10 cellular contexts compared by ENCODE assay signal in the genomic region with DNA sequence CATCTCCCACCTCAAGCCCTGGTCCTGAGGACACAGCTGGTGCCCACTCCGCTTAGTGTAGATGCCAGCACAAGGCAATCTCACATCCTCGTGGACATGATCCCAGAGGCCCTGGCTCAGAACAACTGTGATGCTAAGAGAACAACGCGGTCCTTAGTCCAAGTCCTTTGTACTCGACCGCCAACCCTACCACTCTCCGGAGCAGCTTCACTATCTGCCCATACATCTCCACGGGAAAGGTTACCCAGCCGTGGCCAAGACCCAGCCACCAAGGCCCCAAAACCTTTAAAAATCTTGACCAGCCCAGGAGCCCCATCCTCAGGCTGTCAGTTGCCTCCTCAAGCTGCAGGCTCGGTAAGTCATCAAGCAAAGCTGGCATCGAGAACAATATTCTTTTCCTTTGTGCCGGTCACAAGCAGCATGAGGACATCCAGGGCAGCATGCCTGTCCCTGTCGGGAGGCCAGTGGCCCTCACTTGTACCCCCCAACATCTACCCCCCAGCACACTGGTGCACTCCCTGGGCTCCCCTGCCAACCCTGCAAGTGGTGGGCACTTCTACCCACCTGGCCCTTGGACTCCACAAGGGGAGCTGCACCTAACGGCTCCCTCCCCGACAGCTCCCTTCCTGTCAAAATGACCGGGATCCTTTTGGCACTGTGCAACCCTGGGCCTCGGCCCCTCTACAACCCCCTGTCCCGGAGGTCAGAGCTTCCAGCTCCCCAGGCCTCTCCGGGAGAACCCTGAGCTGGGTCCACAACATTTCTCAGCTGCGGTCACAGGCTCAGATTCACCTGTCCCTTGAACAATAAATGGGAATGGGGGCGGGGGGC. TPM values are rescaled to one million over a fixed set of nuclear protein-coding genes. Genes with fewer than 3 reads are reported as not detected.
DNase-seq lines count a peak whose midpoint lies in the region; ATAC-seq and TF ChIP-seq lines count a peak whose summit lies in the region.
"Had no signal": no experiment of that assay in that cellular context is flagged by ENCODE, and none has a peak within 500 bp of the region (broad histone marks: within the 10 kb centered on the region; RNA-seq: fewer than 3 reads in every experiment).

No MANE protein-coding gene starts in this region.

- intact Hi-C loops in Panc1 (cut with micrococcal nuclease; ENCODE audit: unreplicated experiment) (no loop called here), left cardiac atrium (cut with DNase I) (loop anchor here in 1 of 2 donors (5.0 kb wide), 1 partner anchor 35 kb away; no protein-coding TSS in a partner anchor), posterior vena cava (cut with DNase I) (no loop called here)

- peaks cover 34% of the 10 kb centered on the region for H3K27me3 Mint-ChIP-seq in activated CD4-positive, alpha-beta T cell treated with anti-CD3 and anti-CD28 coated beads, Interleukin-2, amount 10 ng/mL, durations not matched to agents 7 days and 5 days

- H4K20me1 ChIP-seq in BLaER1 = peaks cover 68% of the 10 kb centered on the region

- H3K4me1 ChIP-seq in BLaER1 (peaks cover 91% of the 10 kb centered on the region), Panc1 (ENCODE audit: control insufficient read depth, insufficient read depth, low read length) (peaks cover 38% of the 10 kb centered on the region)

- no peaks in the 10 kb centered on the region for H3K27me3 ChIP-seq in BLaER1
- no peaks in the 10 kb centered on the region for H3K27me3 ChIP-seq in Panc1 (ENCODE audit: control insufficient read depth, insufficient read depth, low read length)

- ATAC-seq in Panc1 (no peak), left cardiac atrium (no peak), HG02938 (IDR thresholded peaks at IDR 0.05; ENCODE audit: unreplicated experiment) (no peak)

- no peak overlapping the region for H3K27ac ChIP-seq in BLaER1
- H3K27ac ChIP-seq in Panc1 (ENCODE audit: low read length) = no peak overlapping the region

- DNase-seq in Panc1 (ENCODE audit: low read depth, low spot score) (no peak), left cardiac atrium (peak; percentile 14), posterior vena cava (ENCODE audit: low spot score) (peak; percentile 65), HuH-7 (ENCODE audit: low spot score) (no peak), SHP77 treated with DMSO at 0.1 percent for 48 hours (lab: John Stamatoyannopoulos, UW) (no peak)
- DNase-seq in activated CD4-positive, alpha-beta T cell treated with anti-CD3 and anti-CD28 coated beads, Interleukin-2, amount 10 ng/mL, durations not matched to agents 7 days and 5 days = no peak
- DNase-seq: NCI-H2171 had no signal

- in situ Hi-C loops in Panc1 (cut with HindIII; ENCODE audit: low pct_unique_long_range_greater_than_20kb, low sequenced_read_pairs) = no loop called here

- no peaks in the 10 kb centered on the region for H3K36me3 ChIP-seq in BLaER1
- H3K36me3 ChIP-seq in Panc1 (ENCODE audit: control insufficient read depth, insufficient read depth, low read length) = no peaks in the 10 kb centered on the region

- H3K36me3 Mint-ChIP-seq in activated CD4-positive, alpha-beta T cell treated with anti-CD3 and anti-CD28 coated beads, Interleukin-2, amount 10 ng/mL, durations not matched to agents 7 days and 5 days (ENCODE audit: low read depth) = no peaks in the 10 kb centered on the region

- H3K4me3 ChIP-seq in BLaER1 = no peak overlapping the region
- H3K4me3 ChIP-seq in Panc1 (ENCODE audit: low read depth in 2 of 2, low read length in 2 of 2) = no peak overlapping the region

- H3K4me1 Mint-ChIP-seq in activated CD4-positive, alpha-beta T cell treated with anti-CD3 and anti-CD28 coated beads, Interleukin-2, amount 10 ng/mL, durations not matched to agents 7 days and 5 days = peaks cover 15% of the 10 kb centered on the region

- H3K9me3 Mint-ChIP-seq in activated CD4-positive, alpha-beta T cell treated with anti-CD3 and anti-CD28 coated beads, Interleukin-2, amount 10 ng/mL, durations not matched to agents 7 days and 5 days = no peaks in the 10 kb centered on the region
- H3K9me3 Mint-ChIP-seq: stimulated activated naive CD8-positive, alpha-beta T cell treated with anti-CD3 and anti-CD28 coated beads, Interleukin-15, Interleukin-2, amounts not matched to agents 100 ng/mL and 50 ng/mL, for 24 hours had no signal

- TF ChIP-seq CTCF in Panc1 (IDR thresholded peaks at IDR 0.05) = no peak

- CTCF ChIA-PET in Panc1 (lab: Charles Lee) = interaction anchor here (0.6 kb wide), 3 partner anchors 16 to 731 kb away, joined by 4 to 6 read pairs (median 5); no protein-coding TSS in a partner anchor
- CTCF ChIA-PET in activated CD4-positive, alpha-beta T cell treated with anti-CD3 and anti-CD28 coated beads, Interleukin-2, amount 10 ng/mL, durations not matched to agents 7 days and 5 days (lab: Charles Lee) = interaction anchor here (1.6 kb wide), 1 partner anchor 14 kb away, joined by 4 read pairs; no protein-coding TSS in a partner anchor

- TSS peak; percentile 59 for BruUV-seq in Panc1 (replicated peaks; lab: Mats Ljungman, UMichigan)

- H3K4me3 Mint-ChIP-seq in activated CD4-positive, alpha-beta T cell treated with anti-CD3 and anti-CD28 coated beads, Interleukin-2, amount 10 ng/mL, durations not matched to agents 7 days and 5 days = no peak overlapping the region

- no peak overlapping the region for H3K9ac ChIP-seq in BLaER1

- peak overlapping the region; percentile 95 for H3K4me2 ChIP-seq in BLaER1

- H3K9me3 ChIP-seq in BLaER1 (no peaks in the 10 kb centered on the region), Panc1 (ENCODE audit: control insufficient read depth, insufficient read depth, low read depth, low read length) (no peaks in the 10 kb centered on the region)

- POLR2A ChIA-PET in Panc1 (lab: Charles Lee) = no interaction called here
- POLR2A ChIA-PET in activated CD4-positive, alpha-beta T cell treated with anti-CD3 and anti-CD28 coated beads, Interleukin-2, amount 10 ng/mL, durations not matched to agents 7 days and 5 days (lab: Charles Lee) = no interaction called here

- no peak overlapping the region for H3K27ac Mint-ChIP-seq in activated CD4-positive, alpha-beta T cell treated with anti-CD3 and anti-CD28 coated beads, Interleukin-2, amount 10 ng/mL, durations not matched to agents 7 days and 5 days
- H3K27ac Mint-ChIP-seq: stimulated activated naive CD8-positive, alpha-beta T cell treated with anti-CD3 and anti-CD28 coated beads, Interleukin-15, Interleukin-2, amounts not matched to agents 100 ng/mL and 50 ng/mL, for 24 hours had no signal

RNA-seq across cellular contexts. Expression of gene OSBPL5, which starts 2.5 kb away (rescaled TPM):
- 20.2 TPM for total RNA-seq in Panc1 (2021; ENCODE audit: unreplicated experiment)
- 25.3 TPM for polyA plus RNA-seq in Panc1 (2012; ENCODE audit: insufficient read length)
- total RNA-seq in left cardiac atrium = 10 to 100 TPM; 17.3 to 21.0 TPM
- total RNA-seq in posterior vena cava = 10 to 100 TPM; 61.2 to 84.0 TPM
- total RNA-seq in activated CD4-positive, alpha-beta T cell treated with anti-CD3 and anti-CD28 coated beads, Interleukin-2, amount 10 ng/mL, durations not matched to agents 7 days and 5 days = 10 to 100 TPM in 1 of 2 experiments, 1 to 10 TPM in 1; 9.6 to 12.0 TPM

RNA-seq across cellular contexts. Expression of gene MRGPRG, which starts 56.0 kb away (rescaled TPM):
- total RNA-seq in Panc1 (2021; ENCODE audit: unreplicated experiment) (not detected), left cardiac atrium (not detected), posterior vena cava (not detected)
- polyA plus RNA-seq in Panc1 (2012; ENCODE audit: insufficient read length) = not detected
- total RNA-seq in activated CD4-positive, alpha-beta T cell treated with anti-CD3 and anti-CD28 coated beads, Interleukin-2, amount 10 ng/mL, durations not matched to agents 7 days and 5 days = not detected

Comparison
In these comparisons a context has a peak if more than half of its experiments do, and no peak if none do; other contexts are left out.
1. DNase-seq: peak in left cardiac atrium (single experiment) and posterior vena cava (single experiment); none in Panc1 (single experiment), HuH-7 (single experiment), activated CD4-positive, alpha-beta T cell treated with anti-CD3 and anti-CD28 coated beads, Interleukin-2, amount 10 ng/mL, durations not matched to agents 7 days and 5 days (single experiment) and SHP77 treated with DMSO at 0.1 percent for 48 hours (single experiment).